ENCODE assay signal across 16 cellular contexts in the genomic region with DNA sequence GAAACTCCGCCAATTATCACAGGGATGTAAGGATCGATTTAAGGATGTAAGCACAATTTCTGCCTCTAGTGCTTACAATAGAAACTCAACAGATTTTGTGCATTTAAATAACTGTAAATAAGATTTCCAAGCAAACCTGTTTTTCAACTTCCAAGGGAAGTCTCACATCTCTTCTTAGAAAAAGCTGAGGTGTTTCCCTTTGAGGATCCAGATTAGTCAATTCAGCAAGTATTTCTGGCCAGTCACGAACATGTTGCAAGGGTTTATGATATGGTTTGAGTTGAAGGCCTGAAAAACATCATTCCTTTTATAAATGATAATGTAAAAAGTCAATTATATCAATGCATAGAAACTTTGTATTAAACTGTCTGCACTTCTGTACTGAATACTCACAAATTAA. TPM values are rescaled to one million over a fixed set of nuclear protein-coding genes. Genes with fewer than 3 reads are reported as not detected.
DNase-seq lines count a peak whose midpoint lies in the region; ATAC-seq, FAIRE-seq and TF ChIP-seq lines count a peak whose summit lies in the region.
"Had no signal": no experiment of that assay in that cellular context is flagged by ENCODE, and none has a peak within 500 bp of the region (broad histone marks: within the 10 kb centered on the region; RNA-seq: fewer than 3 reads in every experiment).

No MANE protein-coding gene starts in this region.

- H3K27me3 Mint-ChIP-seq in activated CD4-positive, alpha-beta T cell treated with anti-CD3 and anti-CD28 coated beads, Interleukin-2, amount 10 ng/mL, durations not matched to agents 7 days and 5 days = no peaks in the 10 kb centered on the region
- H3K27me3 Mint-ChIP-seq in activated CD4-positive, alpha-beta memory T cell treated with anti-CD3 and anti-CD28 coated beads for 36 hours = no peaks in the 10 kb centered on the region
- H3K27me3 Mint-ChIP-seq: B cell had no signal

- no peaks in the 10 kb centered on the region for H3K9me3 ChIP-seq in parathyroid adenoma (ENCODE audit: control insufficient read depth, low read length)
- H3K9me3 ChIP-seq: BLaER1 treated with 17β-estradiol and CSF1 and Interleukin-3, amounts not matched to agents 10 nM and 100 nM; HAP-1 had no signal

- CTCF ChIA-PET in activated CD4-positive, alpha-beta T cell treated with anti-CD3 and anti-CD28 coated beads, Interleukin-2, amount 10 ng/mL, durations not matched to agents 7 days and 5 days (lab: Charles Lee) = interaction anchor here (1.7 kb wide), 1 partner anchor 8 kb away, joined by 4 read pairs; no protein-coding TSS in a partner anchor
- CTCF ChIA-PET in activated CD4-positive, alpha-beta memory T cell treated with anti-CD3 and anti-CD28 coated beads for 36 hours (lab: Charles Lee) = no interaction called here

- H3K9me3 Mint-ChIP-seq in activated CD4-positive, alpha-beta T cell treated with anti-CD3 and anti-CD28 coated beads, Interleukin-2, amount 10 ng/mL, durations not matched to agents 7 days and 5 days = no peaks in the 10 kb centered on the region
- H3K9me3 Mint-ChIP-seq in activated CD4-positive, alpha-beta memory T cell treated with anti-CD3 and anti-CD28 coated beads for 36 hours = no peaks in the 10 kb centered on the region
- H3K9me3 Mint-ChIP-seq: CD8-positive, alpha-beta T cell had no signal

- peak overlapping the region; percentile 21 for H3K4me2 ChIP-seq in parathyroid adenoma (ENCODE audit: low read length)
- H3K4me2 ChIP-seq: BLaER1 treated with 17β-estradiol and CSF1 and Interleukin-3, amounts not matched to agents 10 nM and 100 nM had no signal

- no peak for FAIRE-seq in bronchial epithelial cell (lab: Jason Lieb, UNC)
- FAIRE-seq: GM12891, GM18507 had no signal

- H3K4me3 ChIP-seq in bronchial epithelial cell (ENCODE audit: low read depth, low read length) = no peak overlapping the region
- peak overlapping the region; percentile 19 for H3K4me3 ChIP-seq in parathyroid adenoma (ENCODE audit: low read depth, low read length)
- H3K4me3 ChIP-seq: BLaER1 treated with 17β-estradiol and CSF1 and Interleukin-3, amounts not matched to agents 10 nM and 100 nM; GM23248; HAP-1 had no signal

- H3K36me3 ChIP-seq in bronchial epithelial cell (ENCODE audit: control insufficient read depth, insufficient read depth, low read length) (peaks cover 1% of the 10 kb centered on the region), parathyroid adenoma (ENCODE audit: control insufficient read depth, insufficient read depth, low read length) (no peaks in the 10 kb centered on the region)

- H3K79me2 ChIP-seq in parathyroid adenoma = no peaks in the 10 kb centered on the region

- H3K4me1 Mint-ChIP-seq in activated CD4-positive, alpha-beta T cell treated with anti-CD3 and anti-CD28 coated beads, Interleukin-2, amount 10 ng/mL, durations not matched to agents 7 days and 5 days = no peaks in the 10 kb centered on the region
- H3K4me1 Mint-ChIP-seq in activated CD4-positive, alpha-beta memory T cell treated with anti-CD3 and anti-CD28 coated beads for 36 hours (ENCODE audit: low read depth) = no peaks in the 10 kb centered on the region

- H3K9ac ChIP-seq in parathyroid adenoma = no peak overlapping the region
- H3K9ac ChIP-seq: BLaER1 treated with 17β-estradiol and CSF1 and Interleukin-3, amounts not matched to agents 10 nM and 100 nM; GM23248 had no signal

- no peak overlapping the region for H3K27ac ChIP-seq in parathyroid adenoma
- H3K27ac ChIP-seq: BLaER1 treated with 17β-estradiol and CSF1 and Interleukin-3, amounts not matched to agents 10 nM and 100 nM; GM23248 had no signal

- no peaks in the 10 kb centered on the region for H3K4me1 ChIP-seq in parathyroid adenoma
- H3K4me1 ChIP-seq: BLaER1 treated with 17β-estradiol and CSF1 and Interleukin-3, amounts not matched to agents 10 nM and 100 nM; HAP-1 had no signal

- H3K4me3 Mint-ChIP-seq in activated CD4-positive, alpha-beta T cell treated with anti-CD3 and anti-CD28 coated beads, Interleukin-2, amount 10 ng/mL, durations not matched to agents 7 days and 5 days = no peak overlapping the region
- H3K4me3 Mint-ChIP-seq in activated CD4-positive, alpha-beta memory T cell treated with anti-CD3 and anti-CD28 coated beads for 36 hours = no peak overlapping the region
- H3K4me3 Mint-ChIP-seq: B cell; CD8-positive, alpha-beta T cell had no signal

- H2AFZ ChIP-seq in parathyroid adenoma = no peak overlapping the region
- H2AFZ ChIP-seq: GM23248 had no signal

- peaks cover 49% of the 10 kb centered on the region for H3K36me3 Mint-ChIP-seq in activated CD4-positive, alpha-beta T cell treated with anti-CD3 and anti-CD28 coated beads, Interleukin-2, amount 10 ng/mL, durations not matched to agents 7 days and 5 days (ENCODE audit: low read depth)
- H3K36me3 Mint-ChIP-seq in activated CD4-positive, alpha-beta memory T cell treated with anti-CD3 and anti-CD28 coated beads for 36 hours = peaks cover 50% of the 10 kb centered on the region

- H3K27me3 ChIP-seq in bronchial epithelial cell (ENCODE audit: control insufficient read depth, insufficient read depth, low read length) (no peaks in the 10 kb centered on the region), parathyroid adenoma (ENCODE audit: control insufficient read depth, insufficient read depth, low read length) (no peaks in the 10 kb centered on the region)
- H3K27me3 ChIP-seq: BLaER1 treated with 17β-estradiol and CSF1 and Interleukin-3, amounts not matched to agents 10 nM and 100 nM had no signal

- POLR2A ChIA-PET in activated CD4-positive, alpha-beta T cell treated with anti-CD3 and anti-CD28 coated beads, Interleukin-2, amount 10 ng/mL, durations not matched to agents 7 days and 5 days (lab: Charles Lee) = no interaction called here
- POLR2A ChIA-PET in activated CD4-positive, alpha-beta memory T cell treated with anti-CD3 and anti-CD28 coated beads for 36 hours (lab: Charles Lee) = no interaction called here

- ATAC-seq in HG03025 (IDR thresholded peaks at IDR 0.05; ENCODE audit: low FRiP score, unreplicated experiment) = no peak
- ATAC-seq: CD8-positive, alpha-beta T cell had no signal

- TF ChIP-seq CTCF in bronchial epithelial cell (IDR thresholded peaks at IDR 0.05; ENCODE audit: insufficient read depth, low read length, severe bottlenecking) (no peak), parathyroid adenoma (IDR thresholded peaks at IDR 0.05) (no peak)

- intact Hi-C loops in activated CD4-positive, alpha-beta memory T cell treated with anti-CD3 and anti-CD28 coated beads for 36 hours (cut with micrococcal nuclease) = no loop called here

- DNase-seq in activated CD4-positive, alpha-beta T cell treated with anti-CD3 and anti-CD28 coated beads, Interleukin-2, amount 10 ng/mL, durations not matched to agents 7 days and 5 days = no peak
- no peak for DNase-seq in activated CD4-positive, alpha-beta T cell treated with anti-CD3 and anti-CD28 coated beads for 48 hours
- peak; percentile 59 for DNase-seq in bronchial epithelial cell (ENCODE audit: low read depth)
- DNase-seq in activated CD4-positive, alpha-beta memory T cell treated with anti-CD3 and anti-CD28 coated beads for 36 hours = no peak
- DNase-seq: Calu3; CD8-positive, alpha-beta T cell; GM23248 had no signal

- peak overlapping the region; percentile 13 for H3K27ac Mint-ChIP-seq in activated CD4-positive, alpha-beta T cell treated with anti-CD3 and anti-CD28 coated beads, Interleukin-2, amount 10 ng/mL, durations not matched to agents 7 days and 5 days
- no peak overlapping the region for H3K27ac Mint-ChIP-seq in activated CD4-positive, alpha-beta memory T cell treated with anti-CD3 and anti-CD28 coated beads for 36 hours
- H3K27ac Mint-ChIP-seq: B cell; CD8-positive, alpha-beta T cell had no signal

RNA-seq across cellular contexts. Expression of a gene that starts 23.9 kb away (rescaled TPM):
- 10 to 100 TPM; 45.8 to 49.0 TPM for total RNA-seq in activated CD4-positive, alpha-beta T cell treated with anti-CD3 and anti-CD28 coated beads, Interleukin-2, amount 10 ng/mL, durations not matched to agents 7 days and 5 days
- 26.9 and 35.5 TPM in 2 replicates for total RNA-seq in bronchial epithelial cell
- 10 to 100 TPM; 29.2 to 29.3 TPM for total RNA-seq in activated CD4-positive, alpha-beta memory T cell treated with anti-CD3 and anti-CD28 coated beads for 36 hours

RNA-seq across cellular contexts. Expression of a gene that starts 24.0 kb away (rescaled TPM):
- total RNA-seq in activated CD4-positive, alpha-beta T cell treated with anti-CD3 and anti-CD28 coated beads, Interleukin-2, amount 10 ng/mL, durations not matched to agents 7 days and 5 days = 10 to 100 TPM; 57.7 to 82.0 TPM
- 42.1 and 42.6 TPM in 2 replicates for total RNA-seq in bronchial epithelial cell
- 10 to 100 TPM; 34.8 to 39.9 TPM for total RNA-seq in activated CD4-positive, alpha-beta memory T cell treated with anti-CD3 and anti-CD28 coated beads for 36 hours

RNA-seq across cellular contexts. Expression of a gene that starts 42.8 kb away (rescaled TPM):
- not detected for total RNA-seq in activated CD4-positive, alpha-beta T cell treated with anti-CD3 and anti-CD28 coated beads, Interleukin-2, amount 10 ng/mL, durations not matched to agents 7 days and 5 days
- 0.13 TPM in 1 of 2 replicates, not detected in the other for total RNA-seq in bronchial epithelial cell
- total RNA-seq in activated CD4-positive, alpha-beta memory T cell treated with anti-CD3 and anti-CD28 coated beads for 36 hours = not detected
- total RNA-seq: A172; Calu3; CD8-positive, alpha-beta T cell; GM23248; HT-29 had no signal
